In the genomic region with DNA sequence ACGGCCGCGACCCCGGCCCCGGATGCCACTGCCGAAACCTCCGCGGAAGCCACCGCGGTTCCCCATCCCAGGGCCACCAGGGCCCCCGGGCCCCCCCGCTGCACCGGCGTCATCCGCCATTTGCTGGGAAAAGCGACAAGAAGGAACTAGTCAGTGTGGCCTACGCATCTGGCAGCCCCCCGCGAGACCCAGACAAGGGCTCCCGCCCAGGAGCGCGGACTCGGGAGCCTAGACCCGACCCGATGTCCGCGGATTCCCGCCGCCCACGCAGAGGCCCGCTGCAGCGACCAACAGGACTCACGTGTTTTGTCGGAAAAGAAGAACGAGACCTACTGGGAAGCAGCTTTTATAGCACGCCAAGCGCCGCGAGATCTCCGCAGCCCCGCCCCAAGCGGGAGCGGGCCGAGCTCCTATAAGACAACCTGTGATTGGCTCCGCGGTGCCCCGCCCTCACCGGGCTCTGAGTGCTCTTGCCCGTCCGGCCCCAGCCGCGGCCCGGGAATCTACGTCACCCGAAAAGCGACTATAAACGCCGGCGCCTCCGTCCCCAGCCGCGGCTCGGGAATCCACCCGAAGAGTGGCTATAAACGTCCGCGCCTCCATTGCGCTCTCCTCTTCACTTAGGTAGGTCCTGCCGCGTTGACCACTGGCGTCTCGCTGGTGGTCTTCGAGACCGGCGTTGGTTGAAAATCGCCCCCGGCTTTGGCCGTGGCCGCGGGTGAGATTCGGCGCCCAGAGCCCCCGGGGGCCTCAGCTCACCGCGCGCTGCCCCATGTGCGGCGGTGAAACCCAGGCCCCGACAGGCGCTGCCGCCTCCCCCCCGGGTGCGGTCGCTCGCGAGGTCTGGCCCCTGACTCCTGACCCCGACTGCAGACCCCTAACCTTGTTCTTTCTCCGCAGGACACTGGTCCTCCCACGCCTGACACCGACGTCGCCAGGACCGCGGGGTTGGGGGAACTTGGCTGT, we compare ENCODE assay signal across 8 cellular contexts. TPM values are rescaled to one million over a fixed set of nuclear protein-coding genes. Genes with fewer than 3 reads are reported as not detected.
DNase-seq lines count a peak whose midpoint lies in the region; ATAC-seq and FAIRE-seq lines count a peak whose summit lies in the region.

TSS of gene RPS2 (minus strand) at position 321 of the 966 bp plus-strand sequence. CDS start at position 120, 201 bp downstream.

- peak within 1 kb of the TSS; percentile 97 for H3K4me2 ChIP-seq in Karpas-422 (ENCODE audit: low read depth, low read length, poor library complexity, severe bottlenecking)

- H3K27ac ChIP-seq in Karpas-422 (ENCODE audit: low read length) = peak within 1 kb of the TSS; percentile 94

- no peak within 1 kb of the TSS for H2AFZ ChIP-seq in Karpas-422 (ENCODE audit: low read length)

- peak within 1 kb of the TSS; percentile 91 to 97 for H3K4me3 Mint-ChIP-seq in activated T-cell treated with anti-CD3 and anti-CD28 coated beads, Interleukin-2, amount 50 U/mL, for 72 hours

- no peaks in the 10 kb centered on the region for H3K9me3 Mint-ChIP-seq in activated T-cell treated with anti-CD3 and anti-CD28 coated beads, Interleukin-2, amount 50 U/mL, for 72 hours

- H3K4me1 Mint-ChIP-seq in activated T-cell treated with anti-CD3 and anti-CD28 coated beads, Interleukin-2, amount 50 U/mL, for 72 hours (ENCODE audit: low read depth) = peaks cover 52% of the 10 kb centered on the region

- H3K9me3 ChIP-seq in Karpas-422 (ENCODE audit: low read length) = no peaks in the 10 kb centered on the region

- H3K27me3 Mint-ChIP-seq in activated T-cell treated with anti-CD3 and anti-CD28 coated beads, Interleukin-2, amount 50 U/mL, for 72 hours (ENCODE audit: low read depth) = no peaks in the 10 kb centered on the region

- peak; percentile 89 for FAIRE-seq in RCC 7860 (lab: Jason Lieb, UNC)

- peak within 1 kb of the TSS; percentile 81 for H3K4me3 ChIP-seq in Karpas-422 (ENCODE audit: low read length)

- H3K36me3 ChIP-seq in Karpas-422 (ENCODE audit: insufficient read depth, low read length) = peaks cover 23% of the 10 kb centered on the region

- peaks cover 14 to 32% of the 10 kb centered on the region in 2 donors for H3K36me3 Mint-ChIP-seq in activated T-cell treated with anti-CD3 and anti-CD28 coated beads, Interleukin-2, amount 50 U/mL, for 72 hours (ENCODE audit: insufficient read depth in 2 of 2)

- no peaks in the 10 kb centered on the region for H3K27me3 ChIP-seq in Karpas-422 (ENCODE audit: low read length)

- H3K79me2 ChIP-seq in Karpas-422 (ENCODE audit: low read length) = peaks cover 40% of the 10 kb centered on the region

- DNase-seq in DMS53 treated with DMSO at 0.1 percent for 48 hours (lab: John Stamatoyannopoulos, UW; ENCODE audit: unreplicated experiment) (peak; percentile 86), Karpas-422 (peak; percentile 99), RCC 7860 (ENCODE audit: low spot score) (peak; percentile 97), myocyte (ENCODE audit: low read depth) (peak; percentile 98)
- peak; percentile 98 to 99 for DNase-seq in activated T-cell treated with anti-CD3 and anti-CD28 coated beads, Interleukin-2, amount 50 U/mL, for 72 hours
- DNase-seq in stimulated activated CD8-positive, alpha-beta memory T cell treated with anti-CD3 and anti-CD28 coated beads, Interleukin-7, amount 100 ng/mL, for 48 hours (ENCODE audit: extremely low read depth in 1 of 2, low read depth in 1 of 2) = peak; percentile 96

- peak within 1 kb of the TSS; percentile 98 for H3K9ac ChIP-seq in Karpas-422 (ENCODE audit: low read length)

- H4K20me1 ChIP-seq in Karpas-422 (ENCODE audit: insufficient read depth, low read depth, low read length) = peaks cover 19% of the 10 kb centered on the region

- no peaks in the 10 kb centered on the region for H3K9me2 ChIP-seq in Karpas-422 (replicated peaks; ENCODE audit: insufficient read depth, low read length)

- H3K27ac Mint-ChIP-seq in activated T-cell treated with anti-CD3 and anti-CD28 coated beads, Interleukin-2, amount 50 U/mL, for 72 hours = peak within 1 kb of the TSS; percentile 96

- ATAC-seq in GM21786 (IDR thresholded peaks at IDR 0.05; ENCODE audit: unreplicated experiment) = peak; percentile 77
- ATAC-seq in activated T-cell treated with anti-CD3 and anti-CD28 coated beads, Interleukin-2, amount 50 U/mL, for 72 hours (replicated peaks in 1 of 2) = peak; percentile 81 to 90
- ATAC-seq in esophagus mucosa = peak; percentile 94

- H3K4me1 ChIP-seq in Karpas-422 (ENCODE audit: low read length) = peaks cover 40% of the 10 kb centered on the region

RNA-seq across cellular contexts. Expression of gene RPS2, which starts in this region (rescaled TPM):
- 3,837 and 4,799 TPM in 2 replicates for total RNA-seq in Karpas-422 (2014; rRNA removed; shearing (Covaris generic); ENCODE audit: low replicate concordance)
- 1,000 to 10,000 TPM; 5,556 to 5,984 TPM for total RNA-seq in activated T-cell treated with anti-CD3 and anti-CD28 coated beads, Interleukin-2, amount 50 U/mL, for 72 hours
- total RNA-seq in esophagus mucosa (3,204 TPM), myocyte (1,943 and 2,126 TPM in 2 replicates)
- 2,796 TPM for polyA plus RNA-seq in myocyte (2012)

Comparison
In these comparisons a context has a peak if more than half of its experiments do, and no peak if none do; other contexts are left out.
1. Peak in every context shown above with its lines: DNase-seq, ATAC-seq, H3K4me3 ChIP-seq and H3K27ac ChIP-seq.